Comparison of ENCODE assay signal across 16 cellular contexts in genomic region chr17:63444457-63444856, GRCh38. TPM values are rescaled to one million over a fixed set of nuclear protein-coding genes. Genes with fewer than 3 reads are reported as not detected.
DNase-seq lines count a peak whose midpoint lies in the region; ATAC-seq, FAIRE-seq and TF ChIP-seq lines count a peak whose summit lies in the region.
"Had no signal": no experiment of that assay in that cellular context is flagged by ENCODE, and none has a peak within 500 bp of the region (broad histone marks: within the 10 kb centered on the region; RNA-seq: fewer than 3 reads in every experiment).

No MANE protein-coding gene starts in this region.

- no peaks in the 10 kb centered on the region for H3K27me3 ChIP-seq in CD8-positive, alpha-beta memory T cell (ENCODE audit: insufficient read depth, low read length, poor library complexity, severe bottlenecking)
- H3K27me3 ChIP-seq in K562 (ENCODE audit: control insufficient read depth in 2 of 2, insufficient read depth in 2 of 2, low read length in 2 of 2) (no peaks in the 10 kb centered on the region), heart left ventricle (no peaks in the 10 kb centered on the region)
- H3K27me3 ChIP-seq: ascending aorta had no signal

- H3K9me3 Mint-ChIP-seq in CD8-positive, alpha-beta memory T cell: no peaks in the 10 kb centered on the region
- H3K9me3 Mint-ChIP-seq in naive thymus-derived CD8-positive, alpha-beta T cell: no peaks in the 10 kb centered on the region
- H3K9me3 Mint-ChIP-seq: activated CD4-positive, alpha-beta T cell treated with anti-CD3 and anti-CD28 coated beads, Interleukin-2, amount 10 ng/mL, durations not matched to agents 7 days and 5 days had no signal

- peaks cover 0 to 4% of the 10 kb centered on the region in 2 donors for H3K27me3 Mint-ChIP-seq in CD8-positive, alpha-beta memory T cell
- H3K27me3 Mint-ChIP-seq in naive thymus-derived CD8-positive, alpha-beta T cell: no peaks in the 10 kb centered on the region

- H4K20me1 ChIP-seq in K562 (replicated peaks; ENCODE audit: control insufficient read depth, insufficient read depth, low read length): peaks cover 7% of the 10 kb centered on the region; the same call in 1 of the 2 replicates

- peak overlapping the region in 1 of 2 experiments; percentile 1; a peak in 1 of 4 replicates for H3K9ac ChIP-seq in K562 (ENCODE audit: insufficient read depth in 1 of 2, low read depth in 2 of 2, low read length in 2 of 2)

- peak overlapping the region; percentile 99 for H3K27ac ChIP-seq in 22Rv1
- H3K27ac ChIP-seq in CD8-positive, alpha-beta memory T cell (ENCODE audit: low read depth, low read length): no peak overlapping the region
- no peak overlapping the region for H3K27ac ChIP-seq in K562 (ENCODE audit: extremely low read depth, low read depth, low read length)
- H3K27ac ChIP-seq in heart left ventricle: no peak overlapping the region
- H3K27ac ChIP-seq: ascending aorta had no signal

- peaks cover 0 to 4% (median 3%) of the 10 kb centered on the region in 3 donors for H3K36me3 Mint-ChIP-seq in CD8-positive, alpha-beta memory T cell
- H3K36me3 Mint-ChIP-seq in naive thymus-derived CD8-positive, alpha-beta T cell: no peaks in the 10 kb centered on the region

- H3K79me2 ChIP-seq in K562 (ENCODE audit: control insufficient read depth, insufficient read depth, low read length): peaks cover 15% of the 10 kb centered on the region; the same call in 1 of the 3 replicates

- CTCF ChIA-PET in CD8-positive, alpha-beta memory T cell (lab: Charles Lee): interaction anchor here (1.3 to 7.3 kb wide), 8 partner anchors 9 to 167 kb away, joined by 3 to 60 read pairs (median 21); partner anchors contain the start of gene ACE
- CTCF ChIA-PET in K562 (lab: Yijun Ruan, JAX; ENCODE audit: low intra/inter-chr PET ratio): no interaction called here

- peaks cover 33% of the 10 kb centered on the region for H3K4me1 ChIP-seq in CD8-positive, alpha-beta memory T cell (ENCODE audit: insufficient read depth, low read length)
- H3K4me1 ChIP-seq in K562 (replicated peaks in 1 of 2; ENCODE audit: control insufficient read depth in 2 of 2, insufficient read depth in 2 of 2, low read length in 2 of 2) (peaks cover 40 to 67% of the 10 kb centered on the region in 2 experiments), heart left ventricle (peaks cover 3 to 65% (median 39%) of the 10 kb centered on the region in 12 donors)

- no peak for TF ChIP-seq EP300 in K562 (IDR thresholded peaks at IDR 0.05; ENCODE audit: low read length)

- peaks cover 40 to 66% (median 43%) of the 10 kb centered on the region in 3 donors for H3K4me1 Mint-ChIP-seq in CD8-positive, alpha-beta memory T cell
- H3K4me1 Mint-ChIP-seq in naive thymus-derived CD8-positive, alpha-beta T cell: peaks cover 23 to 44% (median 32%) of the 10 kb centered on the region in 4 donors

- intact Hi-C loops in K562 (cut with micrococcal nuclease) (no loop called here), heart left ventricle (cut with DNase I) (loop anchor here in 6 of 10 donors (5.0 to 10.0 kb wide), 3 partner anchors 33 to 168 kb away; partner anchors contain the start of gene ACE (in 4 of the 6))

- in situ Hi-C loops in K562 (cut with MboI): loop anchor here (25.0 kb wide), 1 partner anchor 393 kb away; the partner anchor contains the start of genes FTSJ3, PSMC5 and SMARCD2

- POLR2A ChIA-PET in CD8-positive, alpha-beta memory T cell (lab: Charles Lee): interaction anchor here (1.4 to 1.7 kb wide), 2 partner anchors 10 to 11 kb away, joined by 7 to 8 read pairs; no protein-coding TSS in a partner anchor
- POLR2A ChIA-PET in K562 (lab: Yijun Ruan, JAX): interaction anchor here (0.6 to 2.2 kb wide), 7 partner anchors 8 to 1812 kb away, joined by 3 to 8 read pairs (median 3); partner anchors contain the start of gene ACE
- POLR2A ChIA-PET in naive thymus-derived CD8-positive, alpha-beta T cell (lab: Charles Lee): interaction anchor here (0.7 to 1.1 kb wide), 2 partner anchors 15 to 178 kb away, joined by 3 to 4 read pairs; partner anchors contain the start of gene MAP3K3

- ATAC-seq in K562 (no peak), GM21515 (IDR thresholded peaks at IDR 0.05; ENCODE audit: unreplicated experiment) (no peak), heart left ventricle (no peak)
- ATAC-seq in naive thymus-derived CD8-positive, alpha-beta T cell: no peak
- ATAC-seq: left lung had no signal

- no peaks in the 10 kb centered on the region for H3K9me3 ChIP-seq in CD8-positive, alpha-beta memory T cell (ENCODE audit: low read length)
- H3K9me3 ChIP-seq in K562 (replicated peaks; ENCODE audit: control insufficient read depth, insufficient read depth, low read depth, low read length) (no peaks in the 10 kb centered on the region), heart left ventricle (no peaks in the 10 kb centered on the region)
- H3K9me3 ChIP-seq: ascending aorta, left lung had no signal

- H3K4me3 Mint-ChIP-seq in CD8-positive, alpha-beta memory T cell: peak overlapping the region; percentile 74 to 98 (median 84)
- peak overlapping the region in 8 of 10 donors; percentile 72 to 89 (median 82) for H3K4me3 Mint-ChIP-seq in naive thymus-derived CD8-positive, alpha-beta T cell

- no peak for FAIRE-seq in K562 (lab: Jason Lieb, UNC)

- no peak for DNase-seq in CD8-positive, alpha-beta memory T cell
- no peak for DNase-seq in K562 (ENCODE audit: extremely low read depth in 1 of 4, low spot score in 3 of 4)
- DNase-seq in naive thymus-derived CD8-positive, alpha-beta T cell: no peak
- no peak for DNase-seq in heart left ventricle
- no peak for DNase-seq in NCI-H2029 (lab: John Stamatoyannopoulos, UW)
- no peak for DNase-seq in cortex of kidney (lab: John Stamatoyannopoulos, UW)
- DNase-seq: activated CD4-positive, alpha-beta T cell treated with anti-CD3 and anti-CD28 coated beads, Interleukin-2, amount 10 ng/mL, durations not matched to agents 7 days and 5 days; activated effector memory CD4-positive, alpha-beta T cell treated with Interleukin-2 at 50 U/mL for 16 hours; NCI-H748 treated with DMSO at 0.1 percent for 48 hours; stimulated activated CD8-positive, alpha-beta memory T cell treated with anti-CD3 and anti-CD28 coated beads, Interleukin-4, amount 100 ng/mL, for 48 hours; T-helper 9 cell; trophoblast cell had no signal

- TSS peak; percentile 51 for BruUV-seq in K562 (replicated peaks; lab: Mats Ljungman, UMichigan)

- TF ChIP-seq RAD21 in K562 (CRISPR knock-in tag; conservative IDR thresholded peaks at IDR 0.05 in 1 of 2, IDR thresholded peaks at IDR 0.05 in 1 of 2): no peak

- no peak for TF ChIP-seq POLR2A in K562 (conservative IDR thresholded peaks at IDR 0.05)
- TF ChIP-seq POLR2A in heart left ventricle (IDR thresholded peaks at IDR 0.05): no peak

- no peaks in the 10 kb centered on the region for H3K36me3 ChIP-seq in CD8-positive, alpha-beta memory T cell (ENCODE audit: insufficient read depth, low read length)
- no peaks in the 10 kb centered on the region for H3K36me3 ChIP-seq in K562 (ENCODE audit: control insufficient read depth, insufficient read depth, low read length)
- H3K36me3 ChIP-seq in heart left ventricle: no peaks in the 10 kb centered on the region
- H3K36me3 ChIP-seq: ascending aorta, left lung had no signal

- H2AFZ ChIP-seq in K562 (ENCODE audit: low read depth, low read length): no peak overlapping the region

- H3K4me3 ChIP-seq in CD8-positive, alpha-beta memory T cell (ENCODE audit: low read length): no peak overlapping the region
- no peak overlapping the region for H3K4me3 ChIP-seq in K562
- H3K4me3 ChIP-seq in heart left ventricle: no peak overlapping the region
- H3K4me3 ChIP-seq: ascending aorta had no signal

- TF ChIP-seq CTCF in 22Rv1 (IDR thresholded peaks at IDR 0.05) (no peak), K562 (IDR thresholded peaks at IDR 0.05 in 2 of 3, conservative IDR thresholded peaks at IDR 0.05 in 1 of 3; ENCODE audit: insufficient read depth in 2 of 3, low read depth in 1 of 3, low read length in 3 of 3) (no peak), heart left ventricle (IDR thresholded peaks at IDR 0.05) (no peak)

- peak overlapping the region; percentile 68 to 99 (median 96) for H3K27ac Mint-ChIP-seq in CD8-positive, alpha-beta memory T cell
- peak overlapping the region; percentile 11 to 93 (median 66) for H3K27ac Mint-ChIP-seq in naive thymus-derived CD8-positive, alpha-beta T cell

- 47% methylated on average over 3 of the region's 3 CpGs for WGBS in K562 (ENCODE audit: insufficient coverage, low coverage, missing lambda C conversion rate)
- 83 to 92% (median 87%) methylated on average over 3 of the region's 3 CpGs for WGBS in heart left ventricle, 4 donors

- H3K9me1 ChIP-seq in K562 (ENCODE audit: control insufficient read depth, insufficient read depth, low read length): peaks cover 7% of the 10 kb centered on the region

- no peak overlapping the region for H3K4me2 ChIP-seq in K562 (ENCODE audit: insufficient read depth, low read length)

RNA-seq across cellular contexts. Expression of gene CYB561, which starts 1.6 kb away (rescaled TPM):
- total RNA-seq in CD8-positive, alpha-beta memory T cell: 10 to 100 TPM; 14.3 to 16.6 TPM
- 42.7 TPM for polyA plus RNA-seq in CD8-positive, alpha-beta memory T cell
- total RNA-seq in K562 (2011; cell fraction: chromatin; rRNA removed; ENCODE audit: low replicate concordance): 16.5 and 48.0 TPM in 2 replicates
- total RNA-seq in K562 (2011; cell fraction: nucleolus; rRNA removed): 47.9 and 50.5 TPM in 2 replicates
- 29.9 and 34.5 TPM in 2 replicates for total RNA-seq in K562 (2011; cell fraction: nucleoplasm; rRNA removed)
- total RNA-seq in K562 (2014; rRNA removed): 21.0 and 25.8 TPM in 2 replicates
- total RNA-seq in K562 (2014; rRNA removed; fragmentation: Illumina TruSeq; extraction: Trizol): 11.9 and 12.8 TPM in 2 replicates
- 15.8 and 17.4 TPM in 2 replicates for total RNA-seq in K562 (2015; rRNA removed; fragmentation: Illumina TruSeq; extraction: Trizol)
- total RNA-seq in K562 (2021): 26.3 and 30.8 TPM in 2 replicates
- polyA plus RNA-seq in K562 (2011; rRNA removed): 15.0 and 16.5 TPM in 2 replicates
- 16.0 and 38.6 TPM in 2 replicates for polyA plus RNA-seq in K562 (2011; cell fraction: cytosol; rRNA removed)
- polyA plus RNA-seq in K562 (2011; cell fraction: nucleus; rRNA removed): 19.6 and 33.1 TPM in 2 replicates
- polyA plus RNA-seq in K562 (2012): 26.4 and 40.7 TPM in 2 replicates
- polyA plus RNA-seq in K562 (2014; fragmentation: Illumina TruSeq; extraction: Trizol): 21.6 and 25.2 TPM in 2 replicates
- polyA plus RNA-seq in K562 (2014; fragmentation: Nextera tagmentation; extraction: Ambion mirVana): 1 to 10 TPM; 4.0 to 4.9 TPM
- 27.9 and 31.3 TPM in 2 replicates for polyA plus RNA-seq in K562 (2014; rRNA removed)
- polyA minus RNA-seq in K562 (2011; rRNA and poly(A)+ RNA removed): 7.6 and 10.9 TPM in 2 replicates
- polyA minus RNA-seq in K562 (2011; cell fraction: cytosol; rRNA and poly(A)+ RNA removed): 16.5 and 26.0 TPM in 2 replicates
- polyA minus RNA-seq in K562 (2011; cell fraction: nucleus; rRNA and poly(A)+ RNA removed): 15.5 and 21.2 TPM in 2 replicates
- total RNA-seq in naive thymus-derived CD8-positive, alpha-beta T cell: 1 to 10 TPM; 6.0 to 6.3 TPM
- polyA plus RNA-seq in naive thymus-derived CD8-positive, alpha-beta T cell: 10 to 100 TPM in 1 of 3 donors, 1 to 10 TPM in 2; 1.2 to 10.3 (median 3.0) TPM
- total RNA-seq in heart left ventricle: 10 to 100 TPM in 2 of 9 donors, 1 to 10 TPM in 7; 4.8 to 19.2 (median 8.6) TPM
- 10 to 100 TPM in 1 of 2 donors, 1 to 10 TPM in 1; 5.0 to 18.1 TPM for polyA plus RNA-seq in heart left ventricle

RNA-seq across cellular contexts. Expression of gene ACE, which starts 32.4 kb away (rescaled TPM):
- total RNA-seq in CD8-positive, alpha-beta memory T cell: 1 to 10 TPM; 4.6 to 4.7 TPM
- polyA plus RNA-seq in CD8-positive, alpha-beta memory T cell: 5.5 TPM
- total RNA-seq in K562 (2011; cell fraction: chromatin; rRNA removed; ENCODE audit: low replicate concordance): 7.6 and 13.1 TPM in 2 replicates
- 8.2 and 9.7 TPM in 2 replicates for total RNA-seq in K562 (2011; cell fraction: nucleolus; rRNA removed)
- 6.2 and 6.5 TPM in 2 replicates for total RNA-seq in K562 (2011; cell fraction: nucleoplasm; rRNA removed)
- total RNA-seq in K562 (2014; rRNA removed) (0.61 and 2.5 TPM in 2 replicates), K562 (2014; rRNA removed; fragmentation: Illumina TruSeq; extraction: Trizol) (0.18 and 0.29 TPM in 2 replicates), K562 (2015; rRNA removed; fragmentation: Illumina TruSeq; extraction: Trizol) (0.34 and 0.54 TPM in 2 replicates), K562 (2021) (1.6 and 1.8 TPM in 2 replicates), heart left ventricle (10 to 100 TPM in 5 of 9 donors, 1 to 10 TPM in 4; 1.6 to 42.3 (median 10.7) TPM)
- polyA plus RNA-seq in K562 (2011; rRNA removed) (0.22 and 0.29 TPM in 2 replicates), K562 (2014; fragmentation: Illumina TruSeq; extraction: Trizol) (0.39 and 0.53 TPM in 2 replicates), K562 (2014; fragmentation: Nextera tagmentation; extraction: Ambion mirVana) (under 1 TPM in 1 of 2 experiments, not detected in 1; 0.07 TPM), K562 (2014; rRNA removed) (0.71 and 1.7 TPM in 2 replicates), heart left ventricle (1 to 10 TPM; 4.0 to 5.6 TPM)
- polyA plus RNA-seq in K562 (2011; cell fraction: cytosol; rRNA removed): 0.63 and 1.3 TPM in 2 replicates
- 0.95 and 3.8 TPM in 2 replicates for polyA plus RNA-seq in K562 (2011; cell fraction: nucleus; rRNA removed)
- 1.7 and 2.6 TPM in 2 replicates for polyA plus RNA-seq in K562 (2012)
- polyA minus RNA-seq in K562 (2011; rRNA and poly(A)+ RNA removed): 0.21 and 0.95 TPM in 2 replicates
- polyA minus RNA-seq in K562 (2011; cell fraction: cytosol; rRNA and poly(A)+ RNA removed): 1.2 TPM in 2 replicates
- polyA minus RNA-seq in K562 (2011; cell fraction: nucleus; rRNA and poly(A)+ RNA removed): 1.7 and 3.2 TPM in 2 replicates
- 1 to 10 TPM; 1.2 to 1.9 TPM for total RNA-seq in naive thymus-derived CD8-positive, alpha-beta T cell
- under 1 TPM in 1 of 3 donors, not detected in 2; 0.15 TPM for polyA plus RNA-seq in naive thymus-derived CD8-positive, alpha-beta T cell
